Comparison of ENCODE assay signal across 27 cellular contexts in genomic region chr16:28254158-28254557, GRCh38. TPM values are rescaled to one million over a fixed set of nuclear protein-coding genes. Genes with fewer than 3 reads are reported as not detected.
DNase-seq lines count a peak whose midpoint lies in the region; TF ChIP-seq lines count a peak whose summit lies in the region.
"Had no signal": no experiment of that assay in that cellular context is flagged by ENCODE, and none has a peak within 500 bp of the region (broad histone marks: within the 10 kb centered on the region; RNA-seq: fewer than 3 reads in every experiment).

No MANE protein-coding gene starts in this region.

- H3K4me1 ChIP-seq in spleen, result peaks cover 0 to 25% (median 4%) of the 10 kb centered on the region in 6 donors
- H3K4me1 ChIP-seq: A549, BE2C, Caco-2 had no signal

- no peak for TF ChIP-seq POLR2A in spleen (IDR thresholded peaks at IDR 0.05)

- intact Hi-C loops in spleen (cut with DNase I; ENCODE audit: low total_unique reads), result no loop called here

- TF ChIP-seq CTCF in spleen (IDR thresholded peaks at IDR 0.05 in 8 of 11, conservative IDR thresholded peaks at IDR 0.05 in 3 of 11), result no peak

- 71 to 86% (median 75%) methylated on average over 6 of the region's 6 CpGs for WGBS in spleen, 5 donors

- peak overlapping the region in 7 of 8 donors; percentile 42 to 84 (median 72) for H3K27ac ChIP-seq in spleen
- H3K27ac ChIP-seq: 22Rv1; A549; BLaER1; BLaER1 treated with 17β-estradiol and CSF1 and Interleukin-3, amounts not matched to agents 10 nM and 100 nM; C4-2B had no signal

- H3K4me3 ChIP-seq in spleen, result no peak overlapping the region
- H3K4me3 ChIP-seq: A549; BLaER1; BLaER1 treated with 17β-estradiol and CSF1 and Interleukin-3, amounts not matched to agents 10 nM and 100 nM had no signal

- H3K27me3 ChIP-seq in spleen (replicated peaks in 1 of 7), result peaks cover 0 to 12% (median 10%) of the 10 kb centered on the region in 7 donors
- H3K27me3 ChIP-seq: BLaER1; BLaER1 treated with 17β-estradiol and CSF1 and Interleukin-3, amounts not matched to agents 10 nM and 100 nM had no signal

- DNase-seq in spleen (peak; percentile 81), T-helper 9 cell (no peak)
- DNase-seq: 8988T; ACHN; AML-193; BE2C; C1 segment of cervical spinal cord; Caco-2; Calu3; CD4-positive, alpha-beta memory T cell; CD4-positive, alpha-beta T cell; CD4-positive, CD25-positive, alpha-beta regulatory T cell; CD8-positive, alpha-beta memory T cell; CD8-positive, alpha-beta T cell; COR-L47; DMS 273 treated with DMSO at 0.1 percent for 48 hours; DMS153; DMS53; DMS79; DMS79 treated with DMSO at 0.1 percent for 48 hours; DND-41; EL had no signal

- peaks cover 0 to 16% (median 12%) of the 10 kb centered on the region in 8 donors for H3K9me3 ChIP-seq in spleen
- H3K9me3 ChIP-seq: BE2C, Caco-2 had no signal

- H3K36me3 ChIP-seq in spleen, result no peaks in the 10 kb centered on the region
- H3K36me3 ChIP-seq: BE2C; BLaER1; BLaER1 treated with 17β-estradiol and CSF1 and Interleukin-3, amounts not matched to agents 10 nM and 100 nM had no signal

RNA-seq across cellular contexts. Expression of gene SBK1, which starts 38.2 kb away (rescaled TPM):
- total RNA-seq in spleen, result 1 to 10 TPM; 1.0 to 2.8 (median 2.1) TPM
- polyA plus RNA-seq in spleen, result under 1 TPM; 0.30 to 0.70 (median 0.46) TPM

RNA-seq across cellular contexts. Expression of gene XPO6, which starts 42.4 kb away (rescaled TPM):
- total RNA-seq in spleen, result 100 to 1,000 TPM; 259 to 517 (median 343) TPM
- polyA plus RNA-seq in spleen, result 100 to 1,000 TPM in 2 of 3 donors, 10 to 100 TPM in 1; 96.9 to 150 (median 132) TPM
